ENCODE assay signal across 5 cellular contexts in the genomic region with DNA sequence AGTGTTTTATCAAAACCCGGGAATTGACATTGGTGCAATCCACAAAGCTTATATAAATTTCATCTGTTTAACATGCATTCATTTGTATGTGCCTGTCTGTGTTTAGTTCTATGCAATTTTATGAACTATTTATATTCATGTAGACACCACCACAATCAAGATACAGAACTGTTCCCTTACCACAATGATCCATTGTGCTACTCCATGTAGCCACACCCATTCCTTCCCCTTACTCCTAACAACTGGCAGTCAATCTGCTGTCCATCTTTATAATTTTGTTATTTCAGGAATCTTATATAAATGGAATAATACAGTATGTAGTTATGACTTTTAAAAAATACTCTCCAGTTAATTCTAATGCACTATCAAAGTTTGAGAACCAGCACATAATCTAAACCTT.
"Had no signal": no experiment of that assay in that cellular context is flagged by ENCODE, and none has a peak within 500 bp of the region (broad histone marks: within the 10 kb centered on the region; RNA-seq: fewer than 3 reads in every experiment).

No MANE protein-coding gene starts in this region.

- DNase-seq: IMR-90, KBM-7 had no signal

- ATAC-seq: HepG2, K562 had no signal

- H3K4me3 ChIP-seq: K562 had no signal

- H3K27ac ChIP-seq: HL-60 had no signal
